In the genomic region with DNA sequence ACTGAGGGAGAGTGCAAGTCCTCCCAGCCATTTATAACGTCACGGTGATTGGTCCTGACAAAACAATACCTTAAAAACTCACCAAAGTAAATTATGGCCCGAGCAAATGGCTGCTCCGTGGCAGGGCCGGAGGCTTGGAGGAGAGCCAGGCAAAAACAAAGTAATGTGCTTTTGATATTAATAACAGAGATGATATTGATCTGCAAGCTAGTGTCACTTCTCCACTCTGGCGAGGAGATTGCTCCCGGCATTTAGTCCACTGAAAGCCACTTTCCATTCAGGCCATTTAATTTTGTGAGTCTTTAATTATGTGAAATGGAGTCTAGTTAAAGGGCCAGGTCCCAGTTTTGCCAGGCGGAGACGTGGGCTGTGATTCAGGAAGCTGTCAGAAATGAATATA, we compare ENCODE assay signal across 24 cellular contexts.
"Had no signal": no experiment of that assay in that cellular context is flagged by ENCODE, and none has a peak within 500 bp of the region (broad histone marks: within the 10 kb centered on the region; RNA-seq: fewer than 3 reads in every experiment).

No MANE protein-coding gene starts in this region.

- H3K9me3 ChIP-seq: right lobe of liver had no signal

- H3K27ac ChIP-seq: epithelial cell of prostate, esophagus squamous epithelium, right lobe of liver, tibial nerve, VCaP had no signal

- H3K4me1 Mint-ChIP-seq: central memory CD8-positive, alpha-beta T cell; naive thymus-derived CD4-positive, alpha-beta T cell had no signal

- H3K36me3 ChIP-seq: esophagus squamous epithelium, right lobe of liver, tibial nerve had no signal

- ATAC-seq: activated T-cell treated with anti-CD3 and anti-CD28 coated beads, Interleukin-2, amount 50 U/mL, for 72 hours; left cardiac atrium; naive thymus-derived CD4-positive, alpha-beta T cell; right lobe of liver had no signal

- H3K9me3 Mint-ChIP-seq: central memory CD8-positive, alpha-beta T cell; dendritic cell treated with granulocyte-macrophage colony-stimulating factor and Interleukin-4, amounts not matched to agents 40 ng/mL and 50 ng/mL, for 4 days had no signal

- H3K27me3 Mint-ChIP-seq: dendritic cell treated with granulocyte-macrophage colony-stimulating factor and Interleukin-4, amounts not matched to agents 40 ng/mL and 50 ng/mL, for 4 days had no signal

- H3K4me3 Mint-ChIP-seq: activated naive CD8-positive, alpha-beta T cell; activated T-cell treated with anti-CD3 and anti-CD28 coated beads, Interleukin-2, amount 50 U/mL, for 72 hours; central memory CD8-positive, alpha-beta T cell; dendritic cell treated with granulocyte-macrophage colony-stimulating factor and Interleukin-4, amounts not matched to agents 40 ng/mL and 50 ng/mL, for 4 days; naive thymus-derived CD4-positive, alpha-beta T cell; neural crest cell had no signal

- H3K36me3 Mint-ChIP-seq: activated naive CD8-positive, alpha-beta T cell; naive thymus-derived CD4-positive, alpha-beta T cell had no signal

- H3K27me3 ChIP-seq: right lobe of liver, tibial nerve had no signal

- H3K4me3 ChIP-seq: esophagus squamous epithelium, right lobe of liver, tibial nerve had no signal

- DNase-seq: activated CD4-positive, alpha-beta T cell treated with anti-CD3 and anti-CD28 coated beads for 4 hours; activated CD4-positive, alpha-beta T cell treated with anti-CD3 and anti-CD28 coated beads, Interleukin-2, amount 50 U/mL, for 4 hours; activated effector memory CD4-positive, alpha-beta T cell treated with Interleukin-2 at 50 U/mL for 16 hours; activated naive CD4-positive, alpha-beta T cell treated with Interleukin-2 at 50 U/mL for 16 hours; activated T-cell treated with anti-CD3 and anti-CD28 coated beads for 4 hours; activated T-cell treated with anti-CD3 and anti-CD28 coated beads, Interleukin-2, amount 50 U/mL, for 72 hours; anterior cingulate cortex; effector CD4-positive, alpha-beta T cell; esophagus squamous epithelium; foreskin melanocyte; hippocampal formation; left cardiac atrium; mammary epithelial cell; naive thymus-derived CD4-positive, alpha-beta T cell; right lobe of liver; stimulated activated CD4-positive, alpha-beta T cell treated with anti-CD3 and anti-CD28 coated beads, Interleukin-2, amount 100 ng/mL, for 48 hours; stimulated activated naive CD4-positive, alpha-beta T cell treated with Interleukin-2 at 50 U/mL for 16 hours had no signal

- H3K27ac Mint-ChIP-seq: activated naive CD8-positive, alpha-beta T cell; activated T-cell treated with anti-CD3 and anti-CD28 coated beads, Interleukin-2, amount 50 U/mL, for 72 hours; dendritic cell treated with granulocyte-macrophage colony-stimulating factor and Interleukin-4, amounts not matched to agents 40 ng/mL and 50 ng/mL, for 4 days; naive thymus-derived CD4-positive, alpha-beta T cell had no signal

- H3K4me1 ChIP-seq: esophagus squamous epithelium, right lobe of liver, tibial nerve had no signal
